8 cellular contexts compared by ENCODE assay signal in genomic region chr7:130959743-130960207, GRCh38.
DNase-seq lines count a peak whose midpoint lies in the region; ATAC-seq and TF ChIP-seq lines count a peak whose summit lies in the region.

No MANE protein-coding gene starts in this region.

- no peaks in the 10 kb centered on the region for H3K79me1 ChIP-seq in trophoblast cell (ENCODE audit: low read length)

- no peak overlapping the region for H2BK120ac ChIP-seq in trophoblast cell (ENCODE audit: insufficient read depth, low read length, poor library complexity)

- peaks cover 46% of the 10 kb centered on the region for H3K36me3 Mint-ChIP-seq in central memory CD8-positive, alpha-beta T cell (ENCODE audit: insufficient read depth)

- H2BK12ac ChIP-seq in trophoblast cell (ENCODE audit: low read length) = no peak overlapping the region

- H3K9me2 ChIP-seq in PC-3 (replicated peaks; ENCODE audit: low read length) = no peaks in the 10 kb centered on the region

- no peak overlapping the region for H3K23ac ChIP-seq in trophoblast cell (ENCODE audit: low read length)

- no peak overlapping the region for H4K12ac ChIP-seq in trophoblast cell (ENCODE audit: low read depth, low read length)

- CTCF ChIA-PET in PC-3 (lab: Charles Lee) = interaction anchor here (1.1 kb wide), 1 partner anchor 22 kb away, joined by 5 read pairs; no protein-coding TSS in a partner anchor

- DNase-seq in PC-3 = peak; percentile 35
- DNase-seq in central memory CD8-positive, alpha-beta T cell (ENCODE audit: low spot score in 2 of 2) = no peak
- peak; percentile 25 to 59 for DNase-seq in trophoblast cell
- DNase-seq in NCI-H748 (lab: John Stamatoyannopoulos, UW; ENCODE audit: unreplicated experiment) = no peak

- H3F3A ChIP-seq in PC-3 (ENCODE audit: low read length, unreplicated experiment) = peaks cover 5% of the 10 kb centered on the region

- H3K4ac ChIP-seq in trophoblast cell (ENCODE audit: low read depth, low read length) = no peak overlapping the region

- H2BK5ac ChIP-seq in trophoblast cell (ENCODE audit: low read depth, low read length, poor library complexity) = no peak overlapping the region

- peaks cover 7% of the 10 kb centered on the region; the same call in 1 of the 2 replicates for H3K36me3 ChIP-seq in PC-3 (ENCODE audit: low read depth, low read length)
- no peaks in the 10 kb centered on the region for H3K36me3 ChIP-seq in trophoblast cell (ENCODE audit: control insufficient read depth in 1 of 2, insufficient read depth in 2 of 2, low read length in 2 of 2)

- H3K4me1 ChIP-seq in PC-3 (ENCODE audit: insufficient read depth, low read length) (peaks cover 19% of the 10 kb centered on the region), trophoblast cell (ENCODE audit: control insufficient read depth in 1 of 2, insufficient read depth in 2 of 2, low read length in 2 of 2) (no peaks in the 10 kb centered on the region)

- H3K18ac ChIP-seq in trophoblast cell (ENCODE audit: low read length) = no peak overlapping the region

- H2AK5ac ChIP-seq in trophoblast cell (ENCODE audit: low read length) = no peak overlapping the region

- POLR2A ChIA-PET in PC-3 (lab: Charles Lee; ENCODE audit: unreplicated experiment) = interaction anchor here (0.6 to 1.1 kb wide), 3 partner anchors 15 to 366 kb away, joined by 3 to 9 read pairs (median 5); no protein-coding TSS in a partner anchor

- TF ChIP-seq CTCF in 22Rv1 (IDR thresholded peaks at IDR 0.05) (peak; percentile 72), GM12875 (IDR thresholded peaks at IDR 0.05; ENCODE audit: borderline replicate concordance, insufficient read depth, low read depth, low read length) (peak; percentile 60; the same call in 1 of the 2 replicates), PC-3 (conservative IDR thresholded peaks at IDR 0.05; ENCODE audit: low read depth, low read length) (peak; percentile 59)

- H3K27me3 ChIP-seq in PC-3 (ENCODE audit: low read length) = no peaks in the 10 kb centered on the region
- no peaks in the 10 kb centered on the region for H3K27me3 ChIP-seq in trophoblast cell (ENCODE audit: insufficient read depth, low read length)

- WGBS in trophoblast cell (ENCODE audit: extremely low coverage, insufficient coverage, insufficient read length) = no CpG with 5 or more reads among the region's 9 CpGs

- H3K9ac ChIP-seq in PC-3 (ENCODE audit: low read length) (peak overlapping the region; percentile 51), trophoblast cell (ENCODE audit: low read length) (no peak overlapping the region)

- no peaks in the 10 kb centered on the region for H3K9me3 Mint-ChIP-seq in central memory CD8-positive, alpha-beta T cell

- H3K79me2 ChIP-seq in PC-3 (ENCODE audit: low read length) (no peaks in the 10 kb centered on the region), trophoblast cell (ENCODE audit: control insufficient read depth, insufficient read depth, low read length, poor library complexity) (no peaks in the 10 kb centered on the region)

- no peak for TF ChIP-seq POLR2A in GM18505 (IDR thresholded peaks at IDR 0.05; ENCODE audit: borderline replicate concordance, extremely low read depth, insufficient read depth, insufficient read length)

- H3K27me3 Mint-ChIP-seq in central memory CD8-positive, alpha-beta T cell = no peaks in the 10 kb centered on the region

- peak overlapping the region; percentile 75; the same call in 1 of the 2 replicates for H3K4me2 ChIP-seq in PC-3 (ENCODE audit: low read length)
- H3K4me2 ChIP-seq in trophoblast cell (ENCODE audit: low read length) = no peak overlapping the region

- ATAC-seq in PC-3 = no peak
- ATAC-seq in central memory CD8-positive, alpha-beta T cell (replicated peaks; ENCODE audit: extremely low read depth, poor library complexity, severe bottlenecking) = no peak
- no peak for ATAC-seq in GM18505 (IDR thresholded peaks at IDR 0.05; ENCODE audit: unreplicated experiment)
- no peak for ATAC-seq in GM19463 (IDR thresholded peaks at IDR 0.05; ENCODE audit: unreplicated experiment)

- no peaks in the 10 kb centered on the region for H4K20me1 ChIP-seq in PC-3 (ENCODE audit: low read length)

- no TSS peak for BruUV-seq in PC-3 (replicated peaks; lab: Mats Ljungman, UMichigan)

- H4K91ac ChIP-seq in trophoblast cell (ENCODE audit: low read depth, low read length) = peak overlapping the region; percentile 67

- H3K14ac ChIP-seq in trophoblast cell (ENCODE audit: low read length) = no peak overlapping the region

- intact Hi-C loops in PC-3 (cut with micrococcal nuclease) = loop anchor here (2.0 kb wide), 1 partner anchor 47 kb away; no protein-coding TSS in a partner anchor

- no peak overlapping the region for H2AFZ ChIP-seq in PC-3 (ENCODE audit: low read length)
- no peak overlapping the region for H2AFZ ChIP-seq in trophoblast cell (ENCODE audit: insufficient read depth, low read length, poor library complexity)

- no peak overlapping the region for H3K4me3 Mint-ChIP-seq in central memory CD8-positive, alpha-beta T cell

- H3K4me3 ChIP-seq in GM12875 (ENCODE audit: low read depth, low read length) (peak overlapping the region; percentile 73), PC-3 (ENCODE audit: low read length) (0 out of 2 replicates have a peak overlapping the region, but pooled peaks have one; percentile 16), trophoblast cell (ENCODE audit: low read depth, low read length) (no peak overlapping the region)

- H3K27ac ChIP-seq in 22Rv1 (no peak overlapping the region), PC-3 (ENCODE audit: low read length) (peak overlapping the region; percentile 89), trophoblast cell (ENCODE audit: low read depth, low read length) (no peak overlapping the region)

- peak overlapping the region; percentile 99 for H3K27ac Mint-ChIP-seq in central memory CD8-positive, alpha-beta T cell (ENCODE audit: low read depth)

- peaks cover 82% of the 10 kb centered on the region for H3K4me1 Mint-ChIP-seq in central memory CD8-positive, alpha-beta T cell

- no peak overlapping the region for H4K8ac ChIP-seq in trophoblast cell (ENCODE audit: low read depth, low read length)

- H3K9me3 ChIP-seq in PC-3 (ENCODE audit: low read length) = no peaks in the 10 kb centered on the region
- no peaks in the 10 kb centered on the region for H3K9me3 ChIP-seq in trophoblast cell (ENCODE audit: insufficient read depth, low read depth, low read length)

Comparison
In these comparisons a context has a peak if more than half of its experiments do, and no peak if none do; other contexts are left out.
1. DNase-seq: peak in PC-3 (single experiment) and trophoblast cell (2 of 2); none in central memory CD8-positive, alpha-beta T cell (0 of 2) and NCI-H748 (single experiment).
2. Peak in every context shown above with its lines, with median percentiles within 50 percentile points of each other: CTCF ChIP-seq.